Comparison of ENCODE assay signal across 38 cellular contexts in genomic region chr21:26754853-26755252, GRCh38.
"Had no signal": no experiment of that assay in that cellular context is flagged by ENCODE, and none has a peak within 500 bp of the region (broad histone marks: within the 10 kb centered on the region; RNA-seq: fewer than 3 reads in every experiment).

No MANE protein-coding gene starts in this region.

- FAIRE-seq: bronchial epithelial cell had no signal

- H3K27me3 Mint-ChIP-seq: activated naive CD4-positive, alpha-beta T cell treated with anti-CD3 and anti-CD28 coated beads, Interleukin-2, amount 10 ng/mL, durations not matched to agents 7 days and 5 days; activated T-cell treated with anti-CD3 and anti-CD28 coated beads, Interleukin-2, amount 50 U/mL, for 24 hours; central memory CD8-positive, alpha-beta T cell had no signal

- H3K9me3 ChIP-seq: adrenal gland, ascending aorta, breast epithelium had no signal

- H3K4me1 ChIP-seq: adrenal gland, ascending aorta, breast epithelium had no signal

- H3K4me3 Mint-ChIP-seq: activated naive CD4-positive, alpha-beta T cell treated with anti-CD3 and anti-CD28 coated beads for 36 hours; activated naive CD4-positive, alpha-beta T cell treated with anti-CD3 and anti-CD28 coated beads, Interleukin-2, amount 10 ng/mL, durations not matched to agents 7 days and 5 days; activated naive CD4-positive, alpha-beta T cell treated with anti-CD3 and anti-CD28 coated beads, Interleukin-2, amount 50 U/mL, for 24 hours; activated naive CD8-positive, alpha-beta T cell; activated naive CD8-positive, alpha-beta T cell treated with anti-CD3 and anti-CD28 coated beads for 36 hours; activated naive CD8-positive, alpha-beta T cell treated with anti-CD3 and anti-CD28 coated beads, Interleukin-2, amount 10 ng/mL, durations not matched to agents 7 days and 5 days; activated naive CD8-positive, alpha-beta T cell treated with anti-CD3 and anti-CD28 coated beads, Interleukin-2, amount 50 U/mL, for 24 hours; activated T-cell treated with anti-CD3 and anti-CD28 coated beads, Interleukin-2, amount 50 U/mL, for 24 hours; activated T-cell treated with anti-CD3 and anti-CD28 coated beads, Interleukin-2, amount 50 U/mL, for 4 hours; activated T-cell treated with anti-CD3 and anti-CD28 coated beads, Interleukin-2, amount 50 U/mL, for 72 hours; activated T-helper 1 cell treated with anti-CD3 and anti-CD28 coated beads, Interleukin-12 subunit alpha, Interleukin-12 subunit beta, Interleukin-2, Interleukin-4 antibody, amounts not matched to agents 30 ng/mL and 10 ng/mL and 1 ng/mL, durations not matched to agents 14 hours and 24 hours and 36 hours; activated T-helper 17 cell treated with anti-CD3 and anti-CD28 coated beads, Interleukin-2, amount 50 U/mL, for 72 hours; brain; central memory CD8-positive, alpha-beta T cell had no signal

- H3K27ac Mint-ChIP-seq: activated naive CD4-positive, alpha-beta T cell treated with anti-CD3 and anti-CD28 coated beads for 36 hours; activated naive CD4-positive, alpha-beta T cell treated with anti-CD3 and anti-CD28 coated beads, Interleukin-2, amount 10 ng/mL, durations not matched to agents 7 days and 5 days; activated naive CD4-positive, alpha-beta T cell treated with anti-CD3 and anti-CD28 coated beads, Interleukin-2, amount 50 U/mL, for 24 hours; activated naive CD4-positive, alpha-beta T cell treated with anti-CD3 and anti-CD28 coated beads, Interleukin-2, amount 50 U/mL, for 72 hours; activated naive CD8-positive, alpha-beta T cell; activated naive CD8-positive, alpha-beta T cell treated with anti-CD3 and anti-CD28 coated beads for 36 hours; activated naive CD8-positive, alpha-beta T cell treated with anti-CD3 and anti-CD28 coated beads, Interleukin-2, amount 10 ng/mL, durations not matched to agents 7 days and 5 days; activated naive CD8-positive, alpha-beta T cell treated with anti-CD3 and anti-CD28 coated beads, Interleukin-2, amount 50 U/mL, for 24 hours; activated T-cell treated with anti-CD3 and anti-CD28 coated beads, Interleukin-2, amount 50 U/mL, for 24 hours; activated T-cell treated with anti-CD3 and anti-CD28 coated beads, Interleukin-2, amount 50 U/mL, for 72 hours; activated T-helper 1 cell treated with anti-CD3 and anti-CD28 coated beads, Interleukin-12 subunit alpha, Interleukin-12 subunit beta, Interleukin-2, Interleukin-4 antibody, amounts not matched to agents 30 ng/mL and 10 ng/mL and 1 ng/mL, durations not matched to agents 14 hours and 24 hours and 36 hours; activated T-helper 17 cell treated with anti-CD3 and anti-CD28 coated beads, Interleukin-2, amount 50 U/mL, for 72 hours; activated T-helper 2 cell treated with anti-CD3 and anti-CD28 coated beads, Interferon-gamma antibody, Interleukin-2, Interleukin-4, amounts not matched to agents 10 μg/mL and 5 μg/mL and 100 μg/mL, durations not matched to agents 14 hours and 24 hours and 36 hours; brain had no signal

- H3K27ac ChIP-seq: adrenal gland, ascending aorta, breast epithelium, cardiac muscle cell had no signal

- H3K36me3 Mint-ChIP-seq: activated naive CD4-positive, alpha-beta T cell treated with anti-CD3 and anti-CD28 coated beads, Interleukin-2, amount 10 ng/mL, durations not matched to agents 7 days and 5 days; activated naive CD4-positive, alpha-beta T cell treated with anti-CD3 and anti-CD28 coated beads, Interleukin-2, amount 50 U/mL, for 24 hours; activated naive CD4-positive, alpha-beta T cell treated with anti-CD3 and anti-CD28 coated beads, Interleukin-2, amount 50 U/mL, for 72 hours; activated naive CD8-positive, alpha-beta T cell; activated naive CD8-positive, alpha-beta T cell treated with anti-CD3 and anti-CD28 coated beads for 36 hours; activated naive CD8-positive, alpha-beta T cell treated with anti-CD3 and anti-CD28 coated beads, Interleukin-2, amount 10 ng/mL, durations not matched to agents 7 days and 5 days; brain had no signal

- ATAC-seq: activated naive CD4-positive, alpha-beta T cell treated with anti-CD3 and anti-CD28 coated beads, Interleukin-2, amount 50 U/mL, for 72 hours; activated naive CD8-positive, alpha-beta T cell treated with anti-CD3 and anti-CD28 coated beads, Interleukin-2, amount 50 U/mL, for 24 hours; activated T-cell treated with anti-CD3 and anti-CD28 coated beads, Interleukin-2, amount 50 U/mL, for 4 hours; activated T-cell treated with anti-CD3 and anti-CD28 coated beads, Interleukin-2, amount 50 U/mL, for 72 hours; activated T-helper 17 cell treated with anti-CD3 and anti-CD28 coated beads, Interleukin-2, amount 50 U/mL, for 72 hours had no signal

- H3K27me3 ChIP-seq: ascending aorta, brain microvascular endothelial cell, breast epithelium, cardiac muscle cell had no signal

- H3K4me1 Mint-ChIP-seq: activated naive CD4-positive, alpha-beta T cell treated with anti-CD3 and anti-CD28 coated beads, Interleukin-2, amount 10 ng/mL, durations not matched to agents 7 days and 5 days; activated naive CD4-positive, alpha-beta T cell treated with anti-CD3 and anti-CD28 coated beads, Interleukin-2, amount 50 U/mL, for 24 hours; activated naive CD8-positive, alpha-beta T cell treated with anti-CD3 and anti-CD28 coated beads for 36 hours; activated naive CD8-positive, alpha-beta T cell treated with anti-CD3 and anti-CD28 coated beads, Interleukin-2, amount 10 ng/mL, durations not matched to agents 7 days and 5 days; activated naive CD8-positive, alpha-beta T cell treated with anti-CD3 and anti-CD28 coated beads, Interleukin-2, amount 50 U/mL, for 24 hours; activated T-helper 17 cell treated with anti-CD3 and anti-CD28 coated beads, Interleukin-2, amount 50 U/mL, for 72 hours; brain; central memory CD8-positive, alpha-beta T cell had no signal

- H3K9me3 Mint-ChIP-seq: activated naive CD4-positive, alpha-beta T cell treated with anti-CD3 and anti-CD28 coated beads for 36 hours; activated naive CD4-positive, alpha-beta T cell treated with anti-CD3 and anti-CD28 coated beads, Interleukin-2, amount 10 ng/mL, durations not matched to agents 7 days and 5 days; activated naive CD4-positive, alpha-beta T cell treated with anti-CD3 and anti-CD28 coated beads, Interleukin-2, amount 50 U/mL, for 24 hours; activated naive CD8-positive, alpha-beta T cell treated with anti-CD3 and anti-CD28 coated beads for 36 hours; activated naive CD8-positive, alpha-beta T cell treated with anti-CD3 and anti-CD28 coated beads, Interleukin-2, amount 10 ng/mL, durations not matched to agents 7 days and 5 days; activated naive CD8-positive, alpha-beta T cell treated with anti-CD3 and anti-CD28 coated beads, Interleukin-2, amount 50 U/mL, for 24 hours; activated T-cell treated with anti-CD3 and anti-CD28 coated beads, Interleukin-2, amount 50 U/mL, for 24 hours; activated T-cell treated with anti-CD3 and anti-CD28 coated beads, Interleukin-2, amount 50 U/mL, for 4 hours; activated T-cell treated with anti-CD3 and anti-CD28 coated beads, Interleukin-2, amount 50 U/mL, for 72 hours; activated T-helper 1 cell treated with anti-CD3 and anti-CD28 coated beads, Interleukin-12 subunit alpha, Interleukin-12 subunit beta, Interleukin-2, Interleukin-4 antibody, amounts not matched to agents 30 ng/mL and 10 ng/mL and 1 ng/mL, durations not matched to agents 14 hours and 24 hours and 36 hours; activated T-helper 17 cell treated with anti-CD3 and anti-CD28 coated beads, Interleukin-2, amount 50 U/mL, for 72 hours; activated T-helper 2 cell treated with anti-CD3 and anti-CD28 coated beads, Interferon-gamma antibody, Interleukin-2, Interleukin-4, amounts not matched to agents 10 μg/mL and 5 μg/mL and 100 μg/mL, durations not matched to agents 14 hours and 24 hours and 36 hours; brain; central memory CD8-positive, alpha-beta T cell had no signal

- DNase-seq: activated effector memory CD4-positive, alpha-beta T cell treated with anti-CD3 and anti-CD28 coated beads, Interleukin-2, amount 50 U/mL, for 16 hours; activated effector memory CD4-positive, alpha-beta T cell treated with Interleukin-2 at 50 U/mL for 16 hours; activated gamma-delta T cell; activated gamma-delta T cell treated with Interleukin-2 at 50 U/mL for 16 hours; activated naive CD4-positive, alpha-beta T cell; activated naive CD4-positive, alpha-beta T cell treated with anti-CD3 and anti-CD28 coated beads for 36 hours; activated naive CD4-positive, alpha-beta T cell treated with anti-CD3 and anti-CD28 coated beads, Interleukin-2, amount 10 ng/mL, durations not matched to agents 7 days and 5 days; activated naive CD4-positive, alpha-beta T cell treated with anti-CD3 and anti-CD28 coated beads, Interleukin-2, amount 50 U/mL, for 16 hours; activated naive CD4-positive, alpha-beta T cell treated with Interleukin-2 at 50 U/mL for 16 hours; activated naive CD8-positive, alpha-beta T cell treated with anti-CD3 and anti-CD28 coated beads for 36 hours; activated naive CD8-positive, alpha-beta T cell treated with anti-CD3 and anti-CD28 coated beads, Interleukin-2, amount 10 ng/mL, durations not matched to agents 7 days and 5 days; activated naive CD8-positive, alpha-beta T cell treated with anti-CD3 and anti-CD28 coated beads, Interleukin-2, amount 50 U/mL, for 24 hours; activated T-cell treated with anti-CD3 and anti-CD28 coated beads for 4 hours; activated T-cell treated with anti-CD3 and anti-CD28 coated beads, Interleukin-2, amount 50 U/mL, for 1 hour; activated T-cell treated with anti-CD3 and anti-CD28 coated beads, Interleukin-2, amount 50 U/mL, for 24 hours; activated T-cell treated with anti-CD3 and anti-CD28 coated beads, Interleukin-2, amount 50 U/mL, for 4 hours; activated T-cell treated with anti-CD3 and anti-CD28 coated beads, Interleukin-2, amount 50 U/mL, for 72 hours; adrenal gland; amniotic stem cell; amygdala; anterior cingulate cortex; aorta; brain microvascular endothelial cell; caudate nucleus; central memory CD4-positive, alpha-beta T cell; cerebellar nuclear complex had no signal

- H3K4me3 ChIP-seq: adrenal gland, ascending aorta, breast epithelium, cardiac muscle cell had no signal

- H3K36me3 ChIP-seq: adrenal gland, ascending aorta, brain microvascular endothelial cell, breast epithelium, cardiac muscle cell had no signal
